In the genomic region with DNA sequence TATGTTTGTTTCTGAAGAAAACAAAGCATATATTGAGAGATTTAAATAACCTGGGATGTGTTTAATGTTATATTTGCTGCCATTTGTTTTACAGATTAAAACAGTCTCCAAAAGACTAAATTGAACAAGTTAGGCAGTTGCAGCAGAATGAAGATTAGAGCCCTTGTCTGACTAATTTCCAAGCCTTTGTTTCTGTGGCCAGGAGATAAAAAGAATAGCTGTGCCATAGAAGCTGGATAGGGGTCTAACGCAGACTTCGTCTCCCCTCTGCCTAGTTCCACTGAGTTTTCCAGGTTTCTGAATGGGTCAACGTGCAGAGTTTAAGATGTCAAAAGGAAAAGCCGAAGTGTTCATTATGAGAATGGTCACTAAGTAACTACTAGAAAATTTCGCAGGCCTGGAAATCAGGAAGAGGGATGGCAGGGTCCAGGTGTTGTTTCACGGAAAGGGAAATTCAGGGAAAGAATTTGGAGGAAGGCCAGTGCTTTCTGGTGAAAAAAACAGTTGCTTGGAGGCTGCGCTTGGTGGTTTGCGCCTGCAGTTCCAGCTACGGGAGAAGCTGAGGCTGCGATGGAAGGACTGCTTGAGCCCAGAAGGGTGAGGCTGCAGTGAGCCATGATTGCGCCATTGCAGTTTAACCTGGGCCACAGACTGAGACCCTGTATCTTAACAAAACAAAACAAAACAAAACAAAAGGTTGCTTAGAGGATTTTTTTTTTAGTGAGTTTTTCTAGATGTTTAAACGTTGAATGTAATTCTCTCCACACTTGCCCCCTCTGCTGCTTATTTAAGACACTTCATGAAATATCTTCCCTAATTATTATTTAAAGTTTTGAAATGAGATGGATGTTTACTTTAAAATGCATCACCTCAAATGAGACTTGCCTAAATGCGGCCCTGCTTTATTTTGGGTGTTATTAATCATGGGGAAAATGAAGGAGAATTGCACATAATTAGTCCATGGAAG, we compare ENCODE assay signal across 25 cellular contexts.
DNase-seq lines count a peak whose midpoint lies in the region; TF ChIP-seq lines count a peak whose summit lies in the region.
"Had no signal": no experiment of that assay in that cellular context is flagged by ENCODE, and none has a peak within 500 bp of the region (broad histone marks: within the 10 kb centered on the region; RNA-seq: fewer than 3 reads in every experiment).

No MANE protein-coding gene starts in this region.

- no peaks in the 10 kb centered on the region for H3K9me3 ChIP-seq in neural progenitor cell (ENCODE audit: low read depth)
- H3K9me3 ChIP-seq: ascending aorta, prostate gland, SJSA1, suprapubic skin had no signal

- H3K4me3 Mint-ChIP-seq in neural progenitor cell, result no peak overlapping the region
- H3K4me3 Mint-ChIP-seq: activated CD8-positive, alpha-beta T cell treated with anti-CD3 and anti-CD28 coated beads, Interleukin-2, amount 10 ng/mL, durations not matched to agents 7 days and 5 days; activated naive CD8-positive, alpha-beta T cell; central memory CD8-positive, alpha-beta T cell; stimulated activated naive B cell treated with anti-CD40 and anti-IgM and Interleukin-4, amounts not matched to agents 10 μg/mL and 1 μg/mL and 100 μg/mL, for 72 hours had no signal

- H3F3A ChIP-seq in neural progenitor cell (ENCODE audit: low read depth), result peaks cover 36% of the 10 kb centered on the region

- H3K4me1 ChIP-seq in neural progenitor cell, result peaks cover 45% of the 10 kb centered on the region
- H3K4me1 ChIP-seq: ascending aorta, prostate gland, SJSA1, suprapubic skin had no signal

- TF ChIP-seq CTCF in VCaP (conservative IDR thresholded peaks at IDR 0.05) (no peak), epithelial cell of proximal tubule (conservative IDR thresholded peaks at IDR 0.05; ENCODE audit: low read depth, low read length) (peak; percentile 19), neural progenitor cell (IDR thresholded peaks at IDR 0.05) (no peak)

- H3K4me1 Mint-ChIP-seq in neural progenitor cell, result peaks cover 14% of the 10 kb centered on the region
- H3K4me1 Mint-ChIP-seq: central memory CD8-positive, alpha-beta T cell; stimulated activated naive B cell treated with anti-CD40 and anti-IgM and Interleukin-4, amounts not matched to agents 10 μg/mL and 1 μg/mL and 100 μg/mL, for 72 hours had no signal

- DNase-seq in GM03348 (ENCODE audit: low spot score), result peak; percentile 5
- no peak for DNase-seq in epithelial cell of proximal tubule (ENCODE audit: low read depth)
- peak; percentile 4 for DNase-seq in neural progenitor cell (ENCODE audit: low spot score)
- DNase-seq in foreskin melanocyte, result no peak
- no peak for DNase-seq in NCI-H2196 treated with DMSO at 0.1 percent for 48 hours (lab: John Stamatoyannopoulos, UW; ENCODE audit: unreplicated experiment)
- DNase-seq in stimulated activated CD4-positive, alpha-beta T cell treated with anti-CD3 and anti-CD28 coated beads, Interleukin-12 subunit alpha, Interleukin-12 subunit beta, amount 100 ng/mL, for 4 hours, result no peak
- no peak for DNase-seq in G401 (ENCODE audit: low spot score)
- DNase-seq: activated CD8-positive, alpha-beta T cell treated with anti-CD3 and anti-CD28 coated beads, Interleukin-2, amount 10 ng/mL, durations not matched to agents 7 days and 5 days; Calu3; DND-41; Kasumi-1; left cardiac atrium; NCI-H2029; NCI-H2227 treated with DMSO at 0.1 percent for 48 hours; stimulated activated CD4-positive, alpha-beta T cell treated with anti-CD3 and anti-CD28 coated beads, Interleukin-15, amount 100 ng/mL, for 24 hours; stimulated activated naive B cell treated with anti-CD40 and anti-IgM and Interleukin-4, amounts not matched to agents 10 μg/mL and 1 μg/mL and 100 μg/mL, for 72 hours; T-helper 1 cell had no signal

- H4K20me1 ChIP-seq in neural progenitor cell (ENCODE audit: low read depth), result no peaks in the 10 kb centered on the region

- H3K79me2 ChIP-seq in neural progenitor cell (ENCODE audit: low read depth), result no peaks in the 10 kb centered on the region

- peak overlapping the region; percentile 8 for H3K4me2 ChIP-seq in neural progenitor cell

- H2AFZ ChIP-seq in neural progenitor cell (replicated peaks), result peak overlapping the region; percentile 83

- H3K4me3 ChIP-seq in epithelial cell of proximal tubule (ENCODE audit: low read depth, low read length) (no peak overlapping the region), neural progenitor cell (no peak overlapping the region)
- H3K4me3 ChIP-seq: ascending aorta, prostate gland, SJSA1, suprapubic skin had no signal

- H3K27me3 ChIP-seq in neural progenitor cell, result no peaks in the 10 kb centered on the region
- H3K27me3 ChIP-seq: ascending aorta, SJSA1, suprapubic skin had no signal

- no peaks in the 10 kb centered on the region for H3K27me3 Mint-ChIP-seq in neural progenitor cell (ENCODE audit: insufficient read depth, low read depth)
- H3K27me3 Mint-ChIP-seq: activated naive CD8-positive, alpha-beta T cell; central memory CD8-positive, alpha-beta T cell; stimulated activated naive B cell treated with anti-CD40 and anti-IgM and Interleukin-4, amounts not matched to agents 10 μg/mL and 1 μg/mL and 100 μg/mL, for 72 hours had no signal

- H3K9me3 Mint-ChIP-seq in neural progenitor cell, result no peaks in the 10 kb centered on the region

- no peak overlapping the region for H3K9ac ChIP-seq in neural progenitor cell

- in situ Hi-C loops in G401 (cut with HindIII; ENCODE audit: low sequenced_read_pairs), result no loop called here

- H3K36me3 Mint-ChIP-seq in neural progenitor cell, result no peaks in the 10 kb centered on the region
- H3K36me3 Mint-ChIP-seq: activated naive CD8-positive, alpha-beta T cell; stimulated activated naive B cell treated with anti-CD40 and anti-IgM and Interleukin-4, amounts not matched to agents 10 μg/mL and 1 μg/mL and 100 μg/mL, for 72 hours had no signal

- H3K27ac Mint-ChIP-seq in neural progenitor cell, result peak overlapping the region; percentile 36
- H3K27ac Mint-ChIP-seq: activated CD8-positive, alpha-beta T cell treated with anti-CD3 and anti-CD28 coated beads, Interleukin-2, amount 10 ng/mL, durations not matched to agents 7 days and 5 days; activated naive CD8-positive, alpha-beta T cell; activated T-helper 2 cell treated with anti-CD3 and anti-CD28 coated beads, Interferon-gamma antibody, Interleukin-2, Interleukin-4, amounts not matched to agents 10 μg/mL and 5 μg/mL and 100 μg/mL, durations not matched to agents 14 hours and 24 hours and 36 hours; stimulated activated naive B cell treated with anti-CD40 and anti-IgM and Interleukin-4, amounts not matched to agents 10 μg/mL and 1 μg/mL and 100 μg/mL, for 72 hours had no signal

- no peaks in the 10 kb centered on the region for H3K36me3 ChIP-seq in neural progenitor cell
- H3K36me3 ChIP-seq: ascending aorta, prostate gland, SJSA1, suprapubic skin had no signal

- H3K27ac ChIP-seq in VCaP, result peak overlapping the region; percentile 44
- H3K27ac ChIP-seq in neural progenitor cell, result no peak overlapping the region
- H3K27ac ChIP-seq: ascending aorta, prostate gland, SJSA1, suprapubic skin had no signal

Comparison
In these comparisons a context has a peak if more than half of its experiments do, and no peak if none do; other contexts are left out.
1. DNase-seq: peak in GM03348 (single experiment) and neural progenitor cell (single experiment); none in epithelial cell of proximal tubule (single experiment), foreskin melanocyte (single experiment), NCI-H2196 treated with DMSO at 0.1 percent for 48 hours (single experiment), stimulated activated CD4-positive, alpha-beta T cell treated with anti-CD3 and anti-CD28 coated beads, Interleukin-12 subunit alpha, Interleukin-12 subunit beta, amount 100 ng/mL, for 4 hours (single experiment) and G401 (single experiment).